Comparison of ENCODE assay signal across 8 cellular contexts in the genomic region with DNA sequence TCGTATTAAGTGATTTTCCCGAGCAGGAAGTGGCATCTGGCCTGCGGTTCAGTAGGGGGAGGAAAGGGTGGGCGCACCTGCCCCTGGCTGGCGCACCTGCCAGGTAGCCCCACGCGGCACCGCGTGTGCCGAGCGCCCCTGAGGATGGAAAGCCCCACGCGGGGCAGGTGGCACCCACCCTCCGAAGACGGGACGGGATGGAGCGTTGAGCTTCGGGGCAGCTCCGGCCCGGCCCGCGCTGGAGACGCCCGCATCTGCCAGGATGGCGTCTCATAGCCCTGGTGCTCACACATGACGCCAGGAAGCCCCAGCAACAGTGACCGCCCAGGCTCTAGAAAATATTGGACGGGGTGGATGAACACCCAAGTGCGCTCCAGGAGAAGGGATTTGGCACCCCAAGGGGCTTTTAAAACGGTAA. TPM values are rescaled to one million over a fixed set of nuclear protein-coding genes. Genes with fewer than 3 reads are reported as not detected.
DNase-seq lines count a peak whose midpoint lies in the region; ATAC-seq and TF ChIP-seq lines count a peak whose summit lies in the region.

No MANE protein-coding gene starts in this region.

- peaks cover 90% of the 10 kb centered on the region for H3K27me3 ChIP-seq in iPS-18a (ENCODE audit: control insufficient read depth, insufficient read depth, low read length)
- no peaks in the 10 kb centered on the region for H3K27me3 ChIP-seq in thoracic aorta (replicated peaks; ENCODE audit: insufficient read depth)

- H3K36me3 ChIP-seq in iPS-18a (ENCODE audit: control insufficient read depth, low read depth, low read length), result no peaks in the 10 kb centered on the region
- H3K36me3 ChIP-seq in thoracic aorta, result no peaks in the 10 kb centered on the region

- POLR2A ChIA-PET in activated naive CD8-positive, alpha-beta T cell treated with anti-CD3 and anti-CD28 coated beads, Interleukin-2, amount 10 ng/mL, durations not matched to agents 7 days and 5 days (lab: Charles Lee), result interaction anchor here (0.8 to 1.3 kb wide), 3 partner anchors 9 to 177 kb away, joined by 3 to 4 read pairs (median 3); no protein-coding TSS in a partner anchor

- H3K4me3 Mint-ChIP-seq in activated naive CD8-positive, alpha-beta T cell treated with anti-CD3 and anti-CD28 coated beads, Interleukin-2, amount 10 ng/mL, durations not matched to agents 7 days and 5 days, result peak overlapping the region; percentile 87

- intact Hi-C loops in Right ventricle myocardium inferior (cut with DNase I) (loop anchor here (2.0 to 5.0 kb wide), 3 partner anchors 66 to 326 kb away; a partner anchor contains a TSS), cardiac septum (cut with DNase I) (no loop called here)

- peaks cover 12% of the 10 kb centered on the region for H3K4me1 Mint-ChIP-seq in activated naive CD8-positive, alpha-beta T cell treated with anti-CD3 and anti-CD28 coated beads, Interleukin-2, amount 10 ng/mL, durations not matched to agents 7 days and 5 days

- no peak for ATAC-seq in Right ventricle myocardium inferior
- ATAC-seq in activated naive CD8-positive, alpha-beta T cell treated with anti-CD3 and anti-CD28 coated beads, Interleukin-2, amount 10 ng/mL, durations not matched to agents 7 days and 5 days (ENCODE audit: low read depth), result no peak
- ATAC-seq in thoracic aorta (ENCODE audit: insufficient number of reproducible peaks, low FRiP score, low read depth), result peak; percentile 12
- no peak for ATAC-seq in HG02588 (IDR thresholded peaks at IDR 0.05; ENCODE audit: unreplicated experiment)
- no peak for ATAC-seq in HG03378 (IDR thresholded peaks at IDR 0.05; ENCODE audit: unreplicated experiment)

- H3K9me3 ChIP-seq in iPS-18a (ENCODE audit: control insufficient read depth, low read depth, low read length) (no peaks in the 10 kb centered on the region), thoracic aorta (no peaks in the 10 kb centered on the region)

- H3K27ac Mint-ChIP-seq in activated naive CD8-positive, alpha-beta T cell treated with anti-CD3 and anti-CD28 coated beads, Interleukin-2, amount 10 ng/mL, durations not matched to agents 7 days and 5 days, result no peak overlapping the region

- H3K27me3 Mint-ChIP-seq in activated naive CD8-positive, alpha-beta T cell treated with anti-CD3 and anti-CD28 coated beads, Interleukin-2, amount 10 ng/mL, durations not matched to agents 7 days and 5 days, result peaks cover 32% of the 10 kb centered on the region

- no peaks in the 10 kb centered on the region for H3K9me3 Mint-ChIP-seq in activated naive CD8-positive, alpha-beta T cell treated with anti-CD3 and anti-CD28 coated beads, Interleukin-2, amount 10 ng/mL, durations not matched to agents 7 days and 5 days

- peak overlapping the region; percentile 56 for H3K4me3 ChIP-seq in iPS-18a (ENCODE audit: low read length)
- H3K4me3 ChIP-seq in thoracic aorta, result peak overlapping the region; percentile 75

- no peak for TF ChIP-seq CTCF in thoracic aorta (IDR thresholded peaks at IDR 0.05)

- H3K9ac ChIP-seq in iPS-18a (ENCODE audit: low read length), result peak overlapping the region; percentile 39

- H3K4me1 ChIP-seq in iPS-18a (ENCODE audit: control insufficient read depth, low read depth, low read length), result peaks cover 15% of the 10 kb centered on the region
- peaks cover 14 to 32% of the 10 kb centered on the region in 2 donors for H3K4me1 ChIP-seq in thoracic aorta (ENCODE audit: control insufficient read depth in 1 of 2, low read depth in 2 of 2)

- DNase-seq in Right ventricle myocardium inferior (ENCODE audit: missing footprints), result peak; percentile 70
- DNase-seq in cardiac septum (ENCODE audit: low spot score), result no peak
- DNase-seq in activated naive CD8-positive, alpha-beta T cell treated with anti-CD3 and anti-CD28 coated beads, Interleukin-2, amount 10 ng/mL, durations not matched to agents 7 days and 5 days, result no peak
- DNase-seq in thoracic aorta (ENCODE audit: low spot score), result no peak
- DNase-seq in NCI-H1436 treated with DMSO at 0.1 percent for 48 hours (lab: John Stamatoyannopoulos, UW), result no peak

- no peaks in the 10 kb centered on the region for H3K36me3 Mint-ChIP-seq in activated naive CD8-positive, alpha-beta T cell treated with anti-CD3 and anti-CD28 coated beads, Interleukin-2, amount 10 ng/mL, durations not matched to agents 7 days and 5 days

- H3K27ac ChIP-seq in iPS-18a (ENCODE audit: low read length) (no peak overlapping the region), thoracic aorta (peak overlapping the region; percentile 95 to 98)

RNA-seq across cellular contexts. Expression of a gene that starts 2.5 kb away (rescaled TPM):
- 18.5 TPM for total RNA-seq in Right ventricle myocardium inferior
- 16.4 TPM for total RNA-seq in cardiac septum
- total RNA-seq in activated naive CD8-positive, alpha-beta T cell treated with anti-CD3 and anti-CD28 coated beads, Interleukin-2, amount 10 ng/mL, durations not matched to agents 7 days and 5 days, result 10 to 100 TPM; 46.9 to 50.8 TPM
- 10 to 100 TPM; 27.6 to 40.8 TPM for total RNA-seq in thoracic aorta
